Comparison of ENCODE assay signal across 1 cellular context in the genomic region with DNA sequence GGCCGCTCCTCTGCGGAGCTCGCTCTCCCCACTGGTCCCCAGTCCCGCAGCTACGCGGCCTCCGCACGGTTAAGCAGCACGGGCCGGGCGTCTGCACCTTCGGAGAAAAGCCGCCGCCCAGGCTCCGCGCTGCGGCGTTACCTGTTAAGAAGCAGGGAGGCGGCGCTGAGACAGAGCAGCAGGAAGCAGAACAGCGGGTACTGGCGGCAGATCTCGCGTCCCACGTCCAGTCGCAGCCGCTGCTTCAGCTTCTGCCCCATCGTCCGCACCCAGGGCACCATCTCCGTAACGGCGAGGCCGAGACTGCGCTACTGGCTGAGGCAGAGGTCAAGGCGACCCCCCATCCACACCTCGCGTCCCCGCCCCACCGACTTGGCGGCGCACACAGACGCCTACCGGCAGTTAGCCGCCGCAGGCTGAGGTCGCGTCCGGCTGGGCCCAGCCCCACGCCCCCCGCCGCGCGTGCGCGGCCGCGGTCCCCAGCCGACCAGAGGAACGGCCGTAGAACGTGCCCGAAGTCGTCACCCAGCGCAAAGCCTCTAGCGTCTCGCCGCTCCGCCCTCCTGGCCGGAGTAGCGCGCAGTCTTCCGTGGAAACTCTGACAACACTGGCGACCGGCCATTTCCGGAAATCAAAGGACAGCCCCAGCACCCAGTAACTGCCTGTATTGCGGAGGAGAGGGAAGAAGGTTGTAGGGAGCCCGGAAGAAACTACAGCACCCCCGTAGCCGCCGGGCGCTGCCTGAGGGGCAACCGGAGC.
A peak's percentile ranks its signal among the peaks of the same experiment; 100 is the strongest.
TF ChIP-seq lines count a peak whose summit lies in the region.

A gene with protein sequence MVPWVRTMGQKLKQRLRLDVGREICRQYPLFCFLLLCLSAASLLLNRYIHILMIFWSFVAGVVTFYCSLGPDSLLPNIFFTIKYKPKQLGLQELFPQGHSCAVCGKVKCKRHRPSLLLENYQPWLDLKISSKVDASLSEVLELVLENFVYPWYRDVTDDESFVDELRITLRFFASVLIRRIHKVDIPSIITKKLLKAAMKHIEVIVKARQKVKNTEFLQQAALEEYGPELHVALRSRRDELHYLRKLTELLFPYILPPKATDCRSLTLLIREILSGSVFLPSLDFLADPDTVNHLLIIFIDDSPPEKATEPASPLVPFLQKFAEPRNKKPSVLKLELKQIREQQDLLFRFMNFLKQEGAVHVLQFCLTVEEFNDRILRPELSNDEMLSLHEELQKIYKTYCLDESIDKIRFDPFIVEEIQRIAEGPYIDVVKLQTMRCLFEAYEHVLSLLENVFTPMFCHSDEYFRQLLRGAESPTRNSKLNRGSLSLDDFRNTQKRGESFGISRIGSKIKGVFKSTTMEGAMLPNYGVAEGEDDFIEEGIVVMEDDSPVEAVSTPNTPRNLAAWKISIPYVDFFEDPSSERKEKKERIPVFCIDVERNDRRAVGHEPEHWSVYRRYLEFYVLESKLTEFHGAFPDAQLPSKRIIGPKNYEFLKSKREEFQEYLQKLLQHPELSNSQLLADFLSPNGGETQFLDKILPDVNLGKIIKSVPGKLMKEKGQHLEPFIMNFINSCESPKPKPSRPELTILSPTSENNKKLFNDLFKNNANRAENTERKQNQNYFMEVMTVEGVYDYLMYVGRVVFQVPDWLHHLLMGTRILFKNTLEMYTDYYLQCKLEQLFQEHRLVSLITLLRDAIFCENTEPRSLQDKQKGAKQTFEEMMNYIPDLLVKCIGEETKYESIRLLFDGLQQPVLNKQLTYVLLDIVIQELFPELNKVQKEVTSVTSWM (minus strand): TSS at position 421 of the 759 bp plus-strand sequence. CDS start 140 bp downstream, at position 281.

TF ChIP-seq in WTC11, 78 proteins besides CTCF, POLR2A, EP300 and RAD21 (continued from another document):
- TF ChIP-seq, protein P1, sequence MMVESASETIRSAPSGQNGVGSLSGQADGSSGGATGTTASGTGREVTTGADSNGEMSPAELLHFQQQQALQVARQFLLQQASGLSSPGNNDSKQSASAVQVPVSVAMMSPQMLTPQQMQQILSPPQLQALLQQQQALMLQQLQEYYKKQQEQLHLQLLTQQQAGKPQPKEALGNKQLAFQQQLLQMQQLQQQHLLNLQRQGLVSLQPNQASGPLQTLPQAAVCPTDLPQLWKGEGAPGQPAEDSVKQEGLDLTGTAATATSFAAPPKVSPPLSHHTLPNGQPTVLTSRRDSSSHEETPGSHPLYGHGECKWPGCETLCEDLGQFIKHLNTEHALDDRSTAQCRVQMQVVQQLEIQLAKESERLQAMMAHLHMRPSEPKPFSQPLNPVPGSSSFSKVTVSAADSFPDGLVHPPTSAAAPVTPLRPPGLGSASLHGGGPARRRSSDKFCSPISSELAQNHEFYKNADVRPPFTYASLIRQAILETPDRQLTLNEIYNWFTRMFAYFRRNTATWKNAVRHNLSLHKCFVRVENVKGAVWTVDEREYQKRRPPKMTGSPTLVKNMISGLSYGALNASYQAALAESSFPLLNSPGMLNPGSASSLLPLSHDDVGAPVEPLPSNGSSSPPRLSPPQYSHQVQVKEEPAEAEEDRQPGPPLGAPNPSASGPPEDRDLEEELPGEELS (CRISPR knock-in tag; IDR thresholded peaks at IDR 0.05): 0 out of 2 replicates have a peak, but pooled peaks have one; percentile 75
- TF ChIP-seq, protein P2, sequence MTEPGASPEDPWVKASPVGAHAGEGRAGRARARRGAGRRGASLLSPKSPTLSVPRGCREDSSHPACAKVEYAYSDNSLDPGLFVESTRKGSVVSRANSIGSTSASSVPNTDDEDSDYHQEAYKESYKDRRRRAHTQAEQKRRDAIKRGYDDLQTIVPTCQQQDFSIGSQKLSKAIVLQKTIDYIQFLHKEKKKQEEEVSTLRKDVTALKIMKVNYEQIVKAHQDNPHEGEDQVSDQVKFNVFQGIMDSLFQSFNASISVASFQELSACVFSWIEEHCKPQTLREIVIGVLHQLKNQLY (CRISPR knock-in tag; IDR thresholded peaks at IDR 0.05): no peak
- no peak; the same call in 1 of the 2 replicates for TF ChIP-seq TEAD1 (CRISPR knock-in tag; IDR thresholded peaks at IDR 0.05)
- TF ChIP-seq FOXJ3 (CRISPR knock-in tag; IDR thresholded peaks at IDR 0.05; ENCODE audit: borderline replicate concordance): no peak
- TF ChIP-seq MYBL2 (CRISPR knock-in tag; IDR thresholded peaks at IDR 0.05): no peak; the same call in 1 of the 2 replicates
- TF ChIP-seq, protein P3, sequence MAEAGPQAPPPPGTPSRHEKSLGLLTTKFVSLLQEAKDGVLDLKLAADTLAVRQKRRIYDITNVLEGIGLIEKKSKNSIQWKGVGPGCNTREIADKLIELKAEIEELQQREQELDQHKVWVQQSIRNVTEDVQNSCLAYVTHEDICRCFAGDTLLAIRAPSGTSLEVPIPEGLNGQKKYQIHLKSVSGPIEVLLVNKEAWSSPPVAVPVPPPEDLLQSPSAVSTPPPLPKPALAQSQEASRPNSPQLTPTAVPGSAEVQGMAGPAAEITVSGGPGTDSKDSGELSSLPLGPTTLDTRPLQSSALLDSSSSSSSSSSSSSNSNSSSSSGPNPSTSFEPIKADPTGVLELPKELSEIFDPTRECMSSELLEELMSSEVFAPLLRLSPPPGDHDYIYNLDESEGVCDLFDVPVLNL (CRISPR knock-in tag; IDR thresholded peaks at IDR 0.05; ENCODE audit: borderline replicate concordance, low read depth): no peak
- TF ChIP-seq, protein P4, sequence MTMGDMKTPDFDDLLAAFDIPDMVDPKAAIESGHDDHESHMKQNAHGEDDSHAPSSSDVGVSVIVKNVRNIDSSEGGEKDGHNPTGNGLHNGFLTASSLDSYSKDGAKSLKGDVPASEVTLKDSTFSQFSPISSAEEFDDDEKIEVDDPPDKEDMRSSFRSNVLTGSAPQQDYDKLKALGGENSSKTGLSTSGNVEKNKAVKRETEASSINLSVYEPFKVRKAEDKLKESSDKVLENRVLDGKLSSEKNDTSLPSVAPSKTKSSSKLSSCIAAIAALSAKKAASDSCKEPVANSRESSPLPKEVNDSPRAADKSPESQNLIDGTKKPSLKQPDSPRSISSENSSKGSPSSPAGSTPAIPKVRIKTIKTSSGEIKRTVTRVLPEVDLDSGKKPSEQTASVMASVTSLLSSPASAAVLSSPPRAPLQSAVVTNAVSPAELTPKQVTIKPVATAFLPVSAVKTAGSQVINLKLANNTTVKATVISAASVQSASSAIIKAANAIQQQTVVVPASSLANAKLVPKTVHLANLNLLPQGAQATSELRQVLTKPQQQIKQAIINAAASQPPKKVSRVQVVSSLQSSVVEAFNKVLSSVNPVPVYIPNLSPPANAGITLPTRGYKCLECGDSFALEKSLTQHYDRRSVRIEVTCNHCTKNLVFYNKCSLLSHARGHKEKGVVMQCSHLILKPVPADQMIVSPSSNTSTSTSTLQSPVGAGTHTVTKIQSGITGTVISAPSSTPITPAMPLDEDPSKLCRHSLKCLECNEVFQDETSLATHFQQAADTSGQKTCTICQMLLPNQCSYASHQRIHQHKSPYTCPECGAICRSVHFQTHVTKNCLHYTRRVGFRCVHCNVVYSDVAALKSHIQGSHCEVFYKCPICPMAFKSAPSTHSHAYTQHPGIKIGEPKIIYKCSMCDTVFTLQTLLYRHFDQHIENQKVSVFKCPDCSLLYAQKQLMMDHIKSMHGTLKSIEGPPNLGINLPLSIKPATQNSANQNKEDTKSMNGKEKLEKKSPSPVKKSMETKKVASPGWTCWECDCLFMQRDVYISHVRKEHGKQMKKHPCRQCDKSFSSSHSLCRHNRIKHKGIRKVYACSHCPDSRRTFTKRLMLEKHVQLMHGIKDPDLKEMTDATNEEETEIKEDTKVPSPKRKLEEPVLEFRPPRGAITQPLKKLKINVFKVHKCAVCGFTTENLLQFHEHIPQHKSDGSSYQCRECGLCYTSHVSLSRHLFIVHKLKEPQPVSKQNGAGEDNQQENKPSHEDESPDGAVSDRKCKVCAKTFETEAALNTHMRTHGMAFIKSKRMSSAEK (CRISPR knock-in tag; IDR thresholded peaks at IDR 0.05; ENCODE audit: borderline replicate concordance): no peak
- TF ChIP-seq, protein P5, sequence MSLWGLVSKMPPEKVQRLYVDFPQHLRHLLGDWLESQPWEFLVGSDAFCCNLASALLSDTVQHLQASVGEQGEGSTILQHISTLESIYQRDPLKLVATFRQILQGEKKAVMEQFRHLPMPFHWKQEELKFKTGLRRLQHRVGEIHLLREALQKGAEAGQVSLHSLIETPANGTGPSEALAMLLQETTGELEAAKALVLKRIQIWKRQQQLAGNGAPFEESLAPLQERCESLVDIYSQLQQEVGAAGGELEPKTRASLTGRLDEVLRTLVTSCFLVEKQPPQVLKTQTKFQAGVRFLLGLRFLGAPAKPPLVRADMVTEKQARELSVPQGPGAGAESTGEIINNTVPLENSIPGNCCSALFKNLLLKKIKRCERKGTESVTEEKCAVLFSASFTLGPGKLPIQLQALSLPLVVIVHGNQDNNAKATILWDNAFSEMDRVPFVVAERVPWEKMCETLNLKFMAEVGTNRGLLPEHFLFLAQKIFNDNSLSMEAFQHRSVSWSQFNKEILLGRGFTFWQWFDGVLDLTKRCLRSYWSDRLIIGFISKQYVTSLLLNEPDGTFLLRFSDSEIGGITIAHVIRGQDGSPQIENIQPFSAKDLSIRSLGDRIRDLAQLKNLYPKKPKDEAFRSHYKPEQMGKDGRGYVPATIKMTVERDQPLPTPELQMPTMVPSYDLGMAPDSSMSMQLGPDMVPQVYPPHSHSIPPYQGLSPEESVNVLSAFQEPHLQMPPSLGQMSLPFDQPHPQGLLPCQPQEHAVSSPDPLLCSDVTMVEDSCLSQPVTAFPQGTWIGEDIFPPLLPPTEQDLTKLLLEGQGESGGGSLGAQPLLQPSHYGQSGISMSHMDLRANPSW (CRISPR knock-in tag; conservative IDR thresholded peaks at IDR 0.05; ENCODE audit: low read depth): 0 out of 2 replicates have a peak, but pooled peaks have one; percentile 77
- no peak for TF ChIP-seq CREM (CRISPR knock-in tag; IDR thresholded peaks at IDR 0.05)
